Comparison of ENCODE assay signal across 9 cellular contexts in genomic region chrX:48683411-48683982, GRCh38. TPM values are rescaled to one million over a fixed set of nuclear protein-coding genes. Genes with fewer than 3 reads are reported as not detected.
DNase-seq lines count a peak whose midpoint lies in the region; ATAC-seq and TF ChIP-seq lines count a peak whose summit lies in the region.
"Had no signal": no experiment of that assay in that cellular context is flagged by ENCODE, and none has a peak within 500 bp of the region (broad histone marks: within the 10 kb centered on the region; RNA-seq: fewer than 3 reads in every experiment).

Gene WAS, plus strand, starts transcription at chrX:48683799. Its CDS starts 55 bp downstream, at chrX:48683854.

- H3K9me3 ChIP-seq in left lung (no peaks in the 10 kb centered on the region), transverse colon (no peaks in the 10 kb centered on the region)

- TF ChIP-seq POLR2A in transverse colon (IDR thresholded peaks at IDR 0.05), result no peak

- peaks cover 60% of the 10 kb centered on the region for H3K4me1 Mint-ChIP-seq in activated CD4-positive, alpha-beta T cell treated with anti-CD3 and anti-CD28 coated beads, Interleukin-2, amount 10 ng/mL, durations not matched to agents 7 days and 5 days

- H3K36me3 ChIP-seq in left lung, result peaks cover 0 to 8% of the 10 kb centered on the region in 2 donors
- no peaks in the 10 kb centered on the region for H3K36me3 ChIP-seq in transverse colon

- POLR2A ChIA-PET in activated CD4-positive, alpha-beta T cell treated with anti-CD3 and anti-CD28 coated beads, Interleukin-2, amount 10 ng/mL, durations not matched to agents 7 days and 5 days (lab: Charles Lee), result interaction anchor here (0.5 kb wide), 1 partner anchor 175 kb away, joined by 3 read pairs; no protein-coding TSS in a partner anchor

- intact Hi-C loops in left lung (cut with DNase I), result no loop called here
- intact Hi-C loops in transverse colon (cut with DNase I; ENCODE audit: low total_unique reads), result no loop called here

- WGBS in transverse colon (ENCODE audit: low coverage in 1 of 2), 2 donors, result 63% methylated on average over 13 of the region's 13 CpGs; no CpG with 5 or more reads in 1 of the 2 donors

- H3K4me1 ChIP-seq in left lung, result peaks cover 0 to 29% of the 10 kb centered on the region in 2 donors
- no peaks in the 10 kb centered on the region for H3K4me1 ChIP-seq in transverse colon

- peak within 1 kb of the TSS in 1 of 2 donors; percentile 51 for H3K4me3 ChIP-seq in left lung
- H3K4me3 ChIP-seq in transverse colon, result peak within 1 kb of the TSS in 2 of 4 donors; percentile 12 to 22

- no peaks in the 10 kb centered on the region for H3K27me3 ChIP-seq in left lung
- no peaks in the 10 kb centered on the region for H3K27me3 ChIP-seq in transverse colon

- H3K27me3 Mint-ChIP-seq in activated CD4-positive, alpha-beta T cell treated with anti-CD3 and anti-CD28 coated beads, Interleukin-2, amount 10 ng/mL, durations not matched to agents 7 days and 5 days, result no peaks in the 10 kb centered on the region

- H3K27ac Mint-ChIP-seq in activated CD4-positive, alpha-beta T cell treated with anti-CD3 and anti-CD28 coated beads, Interleukin-2, amount 10 ng/mL, durations not matched to agents 7 days and 5 days, result peak within 1 kb of the TSS; percentile 94

- no peaks in the 10 kb centered on the region for H3K9me3 Mint-ChIP-seq in activated CD4-positive, alpha-beta T cell treated with anti-CD3 and anti-CD28 coated beads, Interleukin-2, amount 10 ng/mL, durations not matched to agents 7 days and 5 days

- CTCF ChIA-PET in activated CD4-positive, alpha-beta T cell treated with anti-CD3 and anti-CD28 coated beads, Interleukin-2, amount 10 ng/mL, durations not matched to agents 7 days and 5 days (lab: Charles Lee), result interaction anchor here (0.7 to 1.2 kb wide), 3 partner anchors 9 to 255 kb away, joined by 3 to 4 read pairs (median 4); no protein-coding TSS in a partner anchor

- peak; percentile 89 for ATAC-seq in GM19043 (IDR thresholded peaks at IDR 0.05; ENCODE audit: low read depth, unreplicated experiment)
- peak; percentile 92 for ATAC-seq in HG03175 (IDR thresholded peaks at IDR 0.05; ENCODE audit: unreplicated experiment)
- ATAC-seq in left lung, result peak; percentile 68
- ATAC-seq in HG03196 (IDR thresholded peaks at IDR 0.05; ENCODE audit: unreplicated experiment), result no peak

- in situ Hi-C loops in transverse colon (cut with MboI; ENCODE audit: low pct_ligation_motif_present in 1 of 4, low pct_unique_long_range_greater_than_20kb in 1 of 4, low sequenced_read_pairs in 3 of 4), result no loop called here

- peak within 1 kb of the TSS; percentile 95 for H3K4me3 Mint-ChIP-seq in activated CD4-positive, alpha-beta T cell treated with anti-CD3 and anti-CD28 coated beads, Interleukin-2, amount 10 ng/mL, durations not matched to agents 7 days and 5 days

- H3K27ac ChIP-seq in left lung, result peak within 1 kb of the TSS; percentile 59 to 93
- H3K27ac ChIP-seq in transverse colon, result peak within 1 kb of the TSS; percentile 37 to 71 (median 50)

- no peak for TF ChIP-seq CTCF in left lung (IDR thresholded peaks at IDR 0.05)
- TF ChIP-seq CTCF in transverse colon (IDR thresholded peaks at IDR 0.05), result no peak

- peak; percentile 61 for DNase-seq in activated CD4-positive, alpha-beta T cell treated with anti-CD3 and anti-CD28 coated beads, Interleukin-2, amount 10 ng/mL, durations not matched to agents 7 days and 5 days
- DNase-seq in left lung, result no peak
- peak; percentile 15 for DNase-seq in transverse colon
- DNase-seq in GM03348 (ENCODE audit: low spot score), result no peak
- DNase-seq in ureter (ENCODE audit: low spot score), result no peak

- H3K36me3 Mint-ChIP-seq in activated CD4-positive, alpha-beta T cell treated with anti-CD3 and anti-CD28 coated beads, Interleukin-2, amount 10 ng/mL, durations not matched to agents 7 days and 5 days (ENCODE audit: low read depth), result peaks cover 43% of the 10 kb centered on the region

- TF ChIP-seq EP300 in transverse colon (IDR thresholded peaks at IDR 0.05; ENCODE audit: low read depth), result no peak

RNA-seq across cellular contexts. Expression of gene WAS, which starts in this region (rescaled TPM):
- total RNA-seq in activated CD4-positive, alpha-beta T cell treated with anti-CD3 and anti-CD28 coated beads, Interleukin-2, amount 10 ng/mL, durations not matched to agents 7 days and 5 days, result 100 to 1,000 TPM; 165 to 177 TPM
- 10 to 100 TPM; 16.4 to 49.1 TPM for total RNA-seq in left lung
- total RNA-seq in transverse colon, result 10 to 100 TPM in 1 of 4 donors, 1 to 10 TPM in 3; 3.2 to 13.1 (median 6.3) TPM
- 4.8 TPM for total RNA-seq in ureter
- total RNA-seq: M059J had no signal

Comparison
In these comparisons a context has a peak if more than half of its experiments do, and no peak if none do; other contexts are left out.
1. DNase-seq: peak in activated CD4-positive, alpha-beta T cell treated with anti-CD3 and anti-CD28 coated beads, Interleukin-2, amount 10 ng/mL, durations not matched to agents 7 days and 5 days (single experiment) and transverse colon (single experiment); none in left lung (0 of 2), GM03348 (single experiment) and ureter (single experiment).